In the genomic region with DNA sequence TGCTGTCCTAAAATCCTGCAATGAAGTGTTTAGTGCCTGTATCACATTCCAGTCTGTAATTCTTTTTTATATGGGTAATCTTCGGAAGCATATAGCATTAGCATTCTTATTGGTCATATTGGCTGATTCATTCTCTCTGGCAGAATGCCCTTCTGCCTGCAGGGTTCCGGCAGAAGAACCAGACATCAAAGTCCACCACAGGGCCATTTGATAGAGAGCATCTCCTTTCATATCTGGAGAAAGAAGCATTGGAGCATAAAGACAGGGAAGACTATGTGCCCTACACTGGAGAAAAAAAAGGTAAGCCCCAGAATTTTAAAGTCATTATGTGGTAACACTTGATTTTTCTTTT, we compare ENCODE assay signal across 8 cellular contexts. TPM values are rescaled to one million over a fixed set of nuclear protein-coding genes. Genes with fewer than 3 reads are reported as not detected.
DNase-seq lines count a peak whose midpoint lies in the region; TF ChIP-seq lines count a peak whose summit lies in the region.
"Had no signal": no experiment of that assay in that cellular context is flagged by ENCODE, and none has a peak within 500 bp of the region (broad histone marks: within the 10 kb centered on the region; RNA-seq: fewer than 3 reads in every experiment).

No MANE protein-coding gene starts in this region.

- H3K27ac ChIP-seq in SK-N-SH (ENCODE audit: low read depth in 2 of 2, low read length in 1 of 2) (peak overlapping the region; percentile 61 to 83), smooth muscle cell (ENCODE audit: low read depth) (peak overlapping the region; percentile 48)

- CTCF ChIA-PET in SK-N-SH (lab: Yijun Ruan, JAX), result interaction anchor here (1.0 to 2.4 kb wide), 2 partner anchors 12 to 20 kb away, joined by 3 to 10 read pairs; no protein-coding TSS in a partner anchor

- H3K4me3 ChIP-seq in HAP-1 (no peak overlapping the region), SK-N-SH (ENCODE audit: low read depth in 2 of 2, low read length in 1 of 2) (no peak overlapping the region), smooth muscle cell (no peak overlapping the region)

- peak overlapping the region; percentile 73 for H3K4me2 ChIP-seq in SK-N-SH
- peak overlapping the region; percentile 42 for H3K4me2 ChIP-seq in smooth muscle cell

- H3K79me2 ChIP-seq in SK-N-SH (ENCODE audit: insufficient read depth) (peaks cover 75% of the 10 kb centered on the region), smooth muscle cell (ENCODE audit: low read depth) (peaks cover 23% of the 10 kb centered on the region)

- no peak for TF ChIP-seq RAD21 in SK-N-SH (IDR thresholded peaks at IDR 0.05; ENCODE audit: low read length)

- no peak overlapping the region for H3K9ac ChIP-seq in SK-N-SH
- H3K9ac ChIP-seq in smooth muscle cell (ENCODE audit: low read depth), result no peak overlapping the region

- no peak for TF ChIP-seq CTCF in SK-N-SH (IDR thresholded peaks at IDR 0.05)
- TF ChIP-seq CTCF in smooth muscle cell (IDR thresholded peaks at IDR 0.05; ENCODE audit: borderline replicate concordance, insufficient read depth, poor library complexity, severe bottlenecking), result no peak

- H2AFZ ChIP-seq in SK-N-SH (ENCODE audit: low read depth), result no peak overlapping the region
- H2AFZ ChIP-seq in smooth muscle cell (ENCODE audit: low read depth), result no peak overlapping the region

- DNase-seq in HAP-1 (ENCODE audit: low spot score in 2 of 2) (peak; percentile 17 to 22), SK-N-SH (peak; percentile 32), fibroblast of gingiva (ENCODE audit: low read depth) (peak; percentile 65), smooth muscle cell (lab: John Stamatoyannopoulos, UW; ENCODE audit: unreplicated experiment) (no peak), globus pallidus (ENCODE audit: low spot score) (no peak), GM19240 (ENCODE audit: insufficient read length, low spot score) (no peak)
- no peak for DNase-seq in stimulated activated CD4-positive, alpha-beta T cell treated with anti-CD3 and anti-CD28 coated beads, Interleukin-2, amount 100 ng/mL, for 24 hours
- DNase-seq: NCI-H2171 had no signal

- peaks cover 4% of the 10 kb centered on the region; the same call in 1 of the 2 replicates for H3K4me1 ChIP-seq in HAP-1
- peaks cover 10 to 31% of the 10 kb centered on the region in 2 experiments for H3K4me1 ChIP-seq in SK-N-SH (ENCODE audit: control insufficient read depth in 1 of 2, insufficient read depth in 2 of 2, low read depth in 1 of 2, low read length in 1 of 2)
- H3K4me1 ChIP-seq in smooth muscle cell (ENCODE audit: low read depth), result peaks cover 6% of the 10 kb centered on the region

- TF ChIP-seq EP300 in SK-N-SH (IDR thresholded peaks at IDR 0.05; ENCODE audit: borderline replicate concordance in 1 of 2, low read depth in 1 of 2, low read length in 1 of 2), result peak; percentile 30 to 53; a peak in 3 of 4 replicates

- no peaks in the 10 kb centered on the region for H3K27me3 ChIP-seq in HAP-1 (ENCODE audit: low read depth)
- H3K27me3 ChIP-seq in SK-N-SH (ENCODE audit: insufficient read depth), result no peaks in the 10 kb centered on the region
- no peaks in the 10 kb centered on the region for H3K27me3 ChIP-seq in smooth muscle cell (ENCODE audit: low read depth)

- no peaks in the 10 kb centered on the region for H3K9me2 ChIP-seq in SK-N-SH

- H3K36me3 ChIP-seq in HAP-1 (replicated peaks) (peaks cover 16% of the 10 kb centered on the region), SK-N-SH (replicated peaks in 1 of 2; ENCODE audit: control insufficient read depth in 1 of 2, insufficient read depth in 2 of 2, low read length in 1 of 2) (peaks cover 17 to 36% of the 10 kb centered on the region in 2 experiments), smooth muscle cell (ENCODE audit: low read depth) (peaks cover 13% of the 10 kb centered on the region)

- in situ Hi-C loops in HAP-1 (cut with MboI; ENCODE audit: low sequenced_read_pairs), result no loop called here

- H3K9me3 ChIP-seq in HAP-1 (no peaks in the 10 kb centered on the region), SK-N-SH (no peaks in the 10 kb centered on the region), smooth muscle cell (replicated peaks; ENCODE audit: low read depth) (no peaks in the 10 kb centered on the region)

- 2% methylated on average over 2 of the region's 2 CpGs for whole genome bisulfite sequencing in SK-N-SH (ENCODE audit: low lambda C conversion rate)
- 28% methylated on average over 2 of the region's 2 CpGs for WGBS in smooth muscle cell (ENCODE audit: low lambda C conversion rate)

- POLR2A ChIA-PET in SK-N-SH (lab: Yijun Ruan, JAX), result no interaction called here

- H4K20me1 ChIP-seq in SK-N-SH (ENCODE audit: insufficient read depth) (no peaks in the 10 kb centered on the region), smooth muscle cell (ENCODE audit: low read depth) (peaks cover 8% of the 10 kb centered on the region)

- H3F3A ChIP-seq in SK-N-SH (replicated peaks; ENCODE audit: insufficient read depth), result peaks cover 29% of the 10 kb centered on the region
- H3F3A ChIP-seq in smooth muscle cell (ENCODE audit: low read depth), result peaks cover 7% of the 10 kb centered on the region

TF ChIP-seq in SK-N-SH, 30 proteins besides CTCF, POLR2A, EP300 and RAD21:
- TF ChIP-seq, protein P1, sequence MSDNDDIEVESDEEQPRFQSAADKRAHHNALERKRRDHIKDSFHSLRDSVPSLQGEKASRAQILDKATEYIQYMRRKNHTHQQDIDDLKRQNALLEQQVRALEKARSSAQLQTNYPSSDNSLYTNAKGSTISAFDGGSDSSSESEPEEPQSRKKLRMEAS (IDR thresholded peaks at IDR 0.05; ENCODE audit: low read depth), result peak; percentile 23; the same call in 1 of the 2 replicates
- TF ChIP-seq PBX3 (IDR thresholded peaks at IDR 0.05) (peak; percentile 78), JUND (IDR thresholded peaks at IDR 0.05) (peak; percentile 79), SIN3A (IDR thresholded peaks at IDR 0.05; ENCODE audit: borderline replicate concordance, low read depth, low read length) (no peak), FOXM1 (IDR thresholded peaks at IDR 0.05; ENCODE audit: low read depth) (no peak), RCOR1 (IDR thresholded peaks at IDR 0.05; ENCODE audit: low read length) (peak; percentile 62; the same call in 1 of the 2 replicates), CHD2 (IDR thresholded peaks at IDR 0.05; ENCODE audit: low read length, partially characterized antibody) (peak; percentile 23), POLR2AphosphoS5 (IDR thresholded peaks at IDR 0.05; ENCODE audit: low read depth, low read length) (peak; percentile 17; the same call in 1 of the 2 replicates), NFIC (IDR thresholded peaks at IDR 0.05; ENCODE audit: borderline replicate concordance) (peak; percentile 93), FOSL2 (IDR thresholded peaks at IDR 0.05; ENCODE audit: borderline replicate concordance, low read depth) (peak; percentile 78; the same call in 1 of the 2 replicates), TCF12 (IDR thresholded peaks at IDR 0.05) (peak; percentile 77), MXI1 (IDR thresholded peaks at IDR 0.05; ENCODE audit: low read depth, low read length) (no peak)

RNA-seq across cellular contexts. Expression of gene TMOD3, which starts 39.6 kb away (rescaled TPM):
- polyA plus RNA-seq in SK-N-SH (2012; rRNA removed) (6.0 and 7.6 TPM in 2 replicates), smooth muscle cell (18.6 and 32.0 TPM in 2 replicates)
- 10.1 and 12.7 TPM in 2 replicates for polyA plus RNA-seq in SK-N-SH (2012; cell fraction: cytosol; rRNA removed)
- 3.8 and 7.2 TPM in 2 replicates for polyA plus RNA-seq in SK-N-SH (2012; cell fraction: nucleus; rRNA removed)
- 35.7 and 57.1 TPM in 2 replicates for total RNA-seq in smooth muscle cell

Comparison
In these comparisons a context has a peak if more than half of its experiments do, and no peak if none do; other contexts are left out.
1. DNase-seq: peak in HAP-1 (2 of 2), SK-N-SH (single experiment) and fibroblast of gingiva (single experiment); none in smooth muscle cell (single experiment), globus pallidus (single experiment), GM19240 (single experiment) and stimulated activated CD4-positive, alpha-beta T cell treated with anti-CD3 and anti-CD28 coated beads, Interleukin-2, amount 100 ng/mL, for 24 hours (0 of 2).